ENCODE assay signal across 13 cellular contexts in the genomic region with DNA sequence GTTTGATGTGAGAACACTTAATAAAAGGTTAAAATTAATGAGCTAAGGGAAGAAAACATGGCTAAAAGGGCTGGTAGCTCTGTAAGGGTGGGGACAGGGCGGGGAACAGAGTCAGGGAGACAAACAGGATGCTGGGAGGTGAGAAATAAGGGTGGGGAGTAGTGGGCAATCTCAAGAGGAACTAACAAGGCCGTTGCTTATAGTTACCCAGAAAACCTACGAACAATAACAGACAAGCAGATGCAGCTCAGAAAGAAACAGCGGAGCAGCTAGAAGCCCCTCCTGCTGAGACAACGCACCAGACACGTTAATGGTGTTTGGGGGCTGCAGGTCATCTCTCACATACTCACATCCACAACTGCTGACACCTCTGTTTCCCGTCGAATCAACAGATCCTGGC. TPM values are rescaled to one million over a fixed set of nuclear protein-coding genes. Genes with fewer than 3 reads are reported as not detected.
DNase-seq lines count a peak whose midpoint lies in the region; ATAC-seq, FAIRE-seq and TF ChIP-seq lines count a peak whose summit lies in the region.
"Had no signal": no experiment of that assay in that cellular context is flagged by ENCODE, and none has a peak within 500 bp of the region (broad histone marks: within the 10 kb centered on the region; RNA-seq: fewer than 3 reads in every experiment).

No MANE protein-coding gene starts in this region.

- H3K36me3 Mint-ChIP-seq in CD4-positive, CD25-positive, alpha-beta regulatory T cell = peaks cover 7% of the 10 kb centered on the region
- no peaks in the 10 kb centered on the region for H3K36me3 Mint-ChIP-seq in CD8-positive, alpha-beta T cell
- H3K36me3 Mint-ChIP-seq in activated CD8-positive, alpha-beta T cell treated with anti-CD3 and anti-CD28 coated beads for 36 hours (ENCODE audit: low read depth) = no peaks in the 10 kb centered on the region
- H3K36me3 Mint-ChIP-seq in memory B cell = peaks cover 1% of the 10 kb centered on the region

- CTCF ChIA-PET in CD8-positive, alpha-beta T cell (lab: Charles Lee) = interaction anchor here (0.5 to 2.8 kb wide), 6 partner anchors 9 to 475 kb away, joined by 3 to 12 read pairs (median 6); no protein-coding TSS in a partner anchor
- CTCF ChIA-PET in activated CD8-positive, alpha-beta T cell treated with anti-CD3 and anti-CD28 coated beads for 36 hours (lab: Charles Lee) = interaction anchor here (1.2 to 1.7 kb wide), 3 partner anchors 9 to 21 kb away, joined by 3 to 5 read pairs (median 5); no protein-coding TSS in a partner anchor

- peak overlapping the region; percentile 61 for H3K4me3 ChIP-seq in CD4-positive, CD25-positive, alpha-beta regulatory T cell (ENCODE audit: low read depth, low read length)
- H3K4me3 ChIP-seq in CD8-positive, alpha-beta T cell (ENCODE audit: low read depth, low read length) = peak overlapping the region; percentile 40
- H3K4me3 ChIP-seq in small intestine (ENCODE audit: low read depth in 1 of 2, low read length in 2 of 2) = no peak overlapping the region
- H3K4me3 ChIP-seq: GM12878 had no signal

- peak in 2 of 3 donors; percentile 80 to 94 for DNase-seq in CD4-positive, CD25-positive, alpha-beta regulatory T cell
- peak in 5 of 7 experiments; percentile 38 to 79 (median 56) for DNase-seq in CD8-positive, alpha-beta T cell
- DNase-seq in activated CD8-positive, alpha-beta T cell treated with anti-CD3 and anti-CD28 coated beads for 36 hours = no peak
- DNase-seq in memory B cell (ENCODE audit: low spot score in 2 of 2) (peak in 1 of 2 donors; percentile 32), small intestine (no peak)
- DNase-seq: hippocampal formation, NCI-H1694, NCI-H526 treated with DMSO at 0.1 percent for 48 hours had no signal

- intact Hi-C loops in CD8-positive, alpha-beta T cell (cut with DNase I, micrococcal nuclease) = no loop called here
- intact Hi-C loops in activated CD8-positive, alpha-beta T cell treated with anti-CD3 and anti-CD28 coated beads for 36 hours (cut with micrococcal nuclease) = no loop called here

- peaks cover 11% of the 10 kb centered on the region for H3K27me3 Mint-ChIP-seq in CD4-positive, CD25-positive, alpha-beta regulatory T cell
- H3K27me3 Mint-ChIP-seq in CD8-positive, alpha-beta T cell (ENCODE audit: low read depth) = no peaks in the 10 kb centered on the region
- no peaks in the 10 kb centered on the region for H3K27me3 Mint-ChIP-seq in activated CD8-positive, alpha-beta T cell treated with anti-CD3 and anti-CD28 coated beads for 36 hours
- H3K27me3 Mint-ChIP-seq in memory B cell = no peaks in the 10 kb centered on the region

- H3K27ac ChIP-seq in CD4-positive, CD25-positive, alpha-beta regulatory T cell (ENCODE audit: insufficient read depth, low read length, poor library complexity, severe bottlenecking) = peak overlapping the region; percentile 92
- peak overlapping the region; percentile 92 for H3K27ac ChIP-seq in CD8-positive, alpha-beta T cell (ENCODE audit: low read depth, low read length)
- no peak overlapping the region for H3K27ac ChIP-seq in small intestine (ENCODE audit: low read depth in 1 of 2, low read length in 1 of 2)

- peak; percentile 89 to 91 for ATAC-seq in CD4-positive, CD25-positive, alpha-beta regulatory T cell (ENCODE audit: low read depth in 2 of 2)
- peak; percentile 72 for ATAC-seq in CD8-positive, alpha-beta T cell
- peak; percentile 75 for ATAC-seq in activated CD8-positive, alpha-beta T cell treated with anti-CD3 and anti-CD28 coated beads for 36 hours
- ATAC-seq in memory B cell (ENCODE audit: low read depth) = peak; percentile 97
- ATAC-seq in GM21367 (IDR thresholded peaks at IDR 0.05; ENCODE audit: unreplicated experiment) = no peak
- ATAC-seq in GM21381 (IDR thresholded peaks at IDR 0.05; ENCODE audit: unreplicated experiment) = no peak
- no peak for ATAC-seq in HG03045 (IDR thresholded peaks at IDR 0.05; ENCODE audit: unreplicated experiment)
- ATAC-seq: GM12878 had no signal

- H3K27ac Mint-ChIP-seq in CD4-positive, CD25-positive, alpha-beta regulatory T cell = peak overlapping the region; percentile 98 to 99 (median 99)
- H3K27ac Mint-ChIP-seq in CD8-positive, alpha-beta T cell = peak overlapping the region; percentile 99
- peak overlapping the region; percentile 91 for H3K27ac Mint-ChIP-seq in activated CD8-positive, alpha-beta T cell treated with anti-CD3 and anti-CD28 coated beads for 36 hours
- H3K27ac Mint-ChIP-seq in memory B cell = peak overlapping the region; percentile 88

- POLR2A ChIA-PET in CD8-positive, alpha-beta T cell (lab: Charles Lee) = interaction anchor here (0.7 to 2.8 kb wide), 15 partner anchors 9 to 528 kb away, joined by 3 to 20 read pairs (median 4); a partner anchor contains a TSS
- POLR2A ChIA-PET in activated CD8-positive, alpha-beta T cell treated with anti-CD3 and anti-CD28 coated beads for 36 hours (lab: Charles Lee) = interaction anchor here (0.6 to 1.8 kb wide), 2 partner anchors 9 to 161 kb away, joined by 3 to 6 read pairs; no protein-coding TSS in a partner anchor

- H3K9me3 ChIP-seq in CD4-positive, CD25-positive, alpha-beta regulatory T cell (ENCODE audit: control insufficient read depth in 2 of 2, low read length in 2 of 2) = no peaks in the 10 kb centered on the region
- H3K9me3 ChIP-seq in CD8-positive, alpha-beta T cell (ENCODE audit: low read length) = no peaks in the 10 kb centered on the region
- H3K9me3 ChIP-seq in small intestine (ENCODE audit: control insufficient read depth, low read depth) = no peaks in the 10 kb centered on the region

- H3K36me3 ChIP-seq in CD4-positive, CD25-positive, alpha-beta regulatory T cell (ENCODE audit: control insufficient read depth, insufficient read depth, low read length) = no peaks in the 10 kb centered on the region
- H3K36me3 ChIP-seq in CD8-positive, alpha-beta T cell (ENCODE audit: insufficient read depth, low read length) = no peaks in the 10 kb centered on the region
- no peaks in the 10 kb centered on the region for H3K36me3 ChIP-seq in small intestine (ENCODE audit: control insufficient read depth in 2 of 2, insufficient read depth in 2 of 2, low read length in 2 of 2)

- no peaks in the 10 kb centered on the region for H3K27me3 ChIP-seq in CD4-positive, CD25-positive, alpha-beta regulatory T cell (ENCODE audit: control insufficient read depth, insufficient read depth, low read length)
- no peaks in the 10 kb centered on the region for H3K27me3 ChIP-seq in CD8-positive, alpha-beta T cell (ENCODE audit: insufficient read depth, low read length)
- H3K27me3 ChIP-seq in small intestine (ENCODE audit: control insufficient read depth in 2 of 2, insufficient read depth in 2 of 2, low read length in 2 of 2) = no peaks in the 10 kb centered on the region

- 64 to 79% (median 65%) methylated on average over 8 of the region's 8 CpGs for WGBS in small intestine, 3 donors

- H3K4me1 Mint-ChIP-seq in CD4-positive, CD25-positive, alpha-beta regulatory T cell = peaks cover 37 to 77% (median 49%) of the 10 kb centered on the region in 4 donors
- H3K4me1 Mint-ChIP-seq in CD8-positive, alpha-beta T cell (ENCODE audit: low read depth) = peaks cover 59% of the 10 kb centered on the region
- peaks cover 38% of the 10 kb centered on the region for H3K4me1 Mint-ChIP-seq in activated CD8-positive, alpha-beta T cell treated with anti-CD3 and anti-CD28 coated beads for 36 hours (ENCODE audit: low read depth)
- peaks cover 25% of the 10 kb centered on the region for H3K4me1 Mint-ChIP-seq in memory B cell

- TF ChIP-seq CTCF in CD8-positive, alpha-beta T cell (IDR thresholded peaks at IDR 0.05) = no peak
- TF ChIP-seq CTCF in activated CD8-positive, alpha-beta T cell treated with anti-CD3 and anti-CD28 coated beads for 36 hours (IDR thresholded peaks at IDR 0.05) = no peak

- H3K4me1 ChIP-seq in CD4-positive, CD25-positive, alpha-beta regulatory T cell (ENCODE audit: control insufficient read depth, insufficient read depth, low read length, poor library complexity, severe bottlenecking) = peaks cover 50% of the 10 kb centered on the region
- H3K4me1 ChIP-seq in CD8-positive, alpha-beta T cell (ENCODE audit: insufficient read depth, low read length) = peaks cover 57% of the 10 kb centered on the region
- H3K4me1 ChIP-seq in small intestine (ENCODE audit: control insufficient read depth in 2 of 2, insufficient read depth in 1 of 2, low read depth in 1 of 2, low read length in 1 of 2) = no peaks in the 10 kb centered on the region

- peak overlapping the region; percentile 85 to 91 (median 87) for H3K4me3 Mint-ChIP-seq in CD4-positive, CD25-positive, alpha-beta regulatory T cell
- peak overlapping the region; percentile 72 for H3K4me3 Mint-ChIP-seq in CD8-positive, alpha-beta T cell
- H3K4me3 Mint-ChIP-seq in activated CD8-positive, alpha-beta T cell treated with anti-CD3 and anti-CD28 coated beads for 36 hours = peak overlapping the region; percentile 40
- peak overlapping the region; percentile 54 for H3K4me3 Mint-ChIP-seq in memory B cell

- peaks cover 0 to 1% (median 0%) of the 10 kb centered on the region in 7 donors for H3K9me3 Mint-ChIP-seq in CD4-positive, CD25-positive, alpha-beta regulatory T cell
- H3K9me3 Mint-ChIP-seq in CD8-positive, alpha-beta T cell = no peaks in the 10 kb centered on the region
- no peaks in the 10 kb centered on the region for H3K9me3 Mint-ChIP-seq in activated CD8-positive, alpha-beta T cell treated with anti-CD3 and anti-CD28 coated beads for 36 hours
- no peaks in the 10 kb centered on the region for H3K9me3 Mint-ChIP-seq in memory B cell

- no peak for FAIRE-seq in small intestine (lab: Jason Lieb, UNC)
- FAIRE-seq: GM12878, RCC 7860 had no signal

RNA-seq across cellular contexts. Expression of a gene that starts 9.7 kb away (rescaled TPM):
- 126 TPM for total RNA-seq in CD4-positive, CD25-positive, alpha-beta regulatory T cell
- 10 to 100 TPM; 74.9 to 89.6 (median 83.7) TPM for polyA plus RNA-seq in CD4-positive, CD25-positive, alpha-beta regulatory T cell
- 100 to 1,000 TPM; 181 to 194 TPM for total RNA-seq in CD8-positive, alpha-beta T cell
- 1 to 10 TPM; 5.5 to 6.0 TPM for total RNA-seq in activated CD8-positive, alpha-beta T cell treated with anti-CD3 and anti-CD28 coated beads for 36 hours
- polyA plus RNA-seq in small intestine = 10 to 100 TPM; 32.0 to 35.1 (median 33.8) TPM

Comparison
In these comparisons a context has a peak if more than half of its experiments do, and no peak if none do; other contexts are left out.
1. ATAC-seq: peak in CD4-positive, CD25-positive, alpha-beta regulatory T cell (2 of 2), CD8-positive, alpha-beta T cell (single experiment), activated CD8-positive, alpha-beta T cell treated with anti-CD3 and anti-CD28 coated beads for 36 hours (single experiment) and memory B cell (single experiment); none in GM21367 (single experiment), GM21381 (single experiment) and HG03045 (single experiment).
2. DNase-seq: peak in CD4-positive, CD25-positive, alpha-beta regulatory T cell (2 of 3) and CD8-positive, alpha-beta T cell (5 of 7); none in activated CD8-positive, alpha-beta T cell treated with anti-CD3 and anti-CD28 coated beads for 36 hours (single experiment) and small intestine (single experiment).
3. H3K27ac ChIP-seq: peak in CD4-positive, CD25-positive, alpha-beta regulatory T cell (single experiment) and CD8-positive, alpha-beta T cell (single experiment); none in small intestine (0 of 2).
4. H3K4me3 ChIP-seq: peak in CD4-positive, CD25-positive, alpha-beta regulatory T cell (single experiment) and CD8-positive, alpha-beta T cell (single experiment); none in small intestine (0 of 2).
5. RNA of a gene that starts 9.7 kb away (total RNA-seq): 181 to 194 TPM in CD8-positive, alpha-beta T cell and 126 TPM in CD4-positive, CD25-positive, alpha-beta regulatory T cell (single experiment); 5.5 to 6.0 TPM in activated CD8-positive, alpha-beta T cell treated with anti-CD3 and anti-CD28 coated beads for 36 hours; every median in the first group is over 10 times any median in the second.
6. Peak in every context shown above with its lines, with median percentiles within 50 percentile points of each other: H3K27ac Mint-ChIP-seq and H3K4me3 Mint-ChIP-seq.